Comparison of ENCODE assay signal across 20 cellular contexts in the genomic region with DNA sequence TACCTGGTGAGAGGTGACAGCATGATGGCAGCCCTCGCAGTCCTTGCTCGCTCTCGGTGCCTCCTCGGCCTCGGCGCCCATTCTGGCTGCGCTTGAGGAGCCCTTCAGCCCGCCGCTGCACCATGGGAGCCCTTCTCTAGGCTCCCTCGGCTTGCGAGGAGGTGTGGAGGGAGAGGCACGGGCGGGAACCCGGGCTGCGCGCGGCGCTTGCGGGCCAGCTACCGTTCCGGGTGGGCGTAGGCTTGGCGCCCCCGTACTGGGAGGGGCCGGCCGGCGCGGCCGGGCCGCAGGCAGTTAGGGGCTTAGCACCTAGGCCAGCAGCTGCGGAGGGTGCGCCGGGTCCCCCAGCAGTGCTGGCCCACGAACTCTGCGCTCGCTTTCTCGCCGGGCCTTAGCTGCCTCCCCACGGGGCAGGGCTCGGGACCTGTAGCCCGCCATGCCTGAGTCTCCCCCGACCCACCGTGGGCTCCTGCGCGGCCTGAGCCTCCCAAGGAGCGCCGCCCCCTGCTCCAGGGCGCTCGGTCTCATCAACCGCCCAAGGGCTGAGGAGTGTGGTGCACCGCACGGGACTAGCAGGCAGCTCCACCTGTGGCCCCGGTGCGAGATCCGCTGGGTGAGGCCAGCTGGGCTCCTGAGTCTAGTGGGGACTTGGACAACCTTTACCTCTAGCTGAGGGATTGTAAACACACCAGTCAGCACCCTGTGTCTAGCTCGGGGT.
A peak's percentile ranks its signal among the peaks of the same experiment; 100 is the strongest.
DNase-seq lines count a peak whose midpoint lies in the region; ATAC-seq and TF ChIP-seq lines count a peak whose summit lies in the region.
"Had no signal": no experiment of that assay in that cellular context is flagged by ENCODE, and none has a peak within 500 bp of the region (broad histone marks: within the 10 kb centered on the region; RNA-seq: fewer than 3 reads in every experiment).

No MANE protein-coding gene starts in this region.

- no peak overlapping the region for H3K9ac ChIP-seq in smooth muscle cell (ENCODE audit: low read depth)
- H3K9ac ChIP-seq: BLaER1 had no signal

- H3K36me3 ChIP-seq in smooth muscle cell (ENCODE audit: low read depth) = no peaks in the 10 kb centered on the region
- H3K36me3 ChIP-seq: BLaER1 had no signal

- H3K79me2 ChIP-seq in smooth muscle cell (ENCODE audit: low read depth) = no peaks in the 10 kb centered on the region

- H3K36me3 Mint-ChIP-seq in stimulated activated memory B cell treated with anti-CD40 and anti-IgM and Interleukin-4, amounts not matched to agents 10 μg/mL and 1 μg/mL and 100 μg/mL, for 72 hours = no peaks in the 10 kb centered on the region
- no peaks in the 10 kb centered on the region for H3K36me3 Mint-ChIP-seq in activated naive CD8-positive, alpha-beta T cell treated with anti-CD3 and anti-CD28 coated beads, Interleukin-2, amount 50 U/mL, for 24 hours (ENCODE audit: low read depth)
- H3K36me3 Mint-ChIP-seq: CD4-positive, CD25-positive, alpha-beta regulatory T cell; CD8-positive, alpha-beta T cell had no signal

- no peak overlapping the region for H3K4me3 Mint-ChIP-seq in stimulated activated memory B cell treated with anti-CD40 and anti-IgM and Interleukin-4, amounts not matched to agents 10 μg/mL and 1 μg/mL and 100 μg/mL, for 72 hours
- no peak overlapping the region for H3K4me3 Mint-ChIP-seq in activated naive CD8-positive, alpha-beta T cell treated with anti-CD3 and anti-CD28 coated beads, Interleukin-2, amount 50 U/mL, for 24 hours
- H3K4me3 Mint-ChIP-seq: B cell; CD4-positive, CD25-positive, alpha-beta regulatory T cell; CD8-positive, alpha-beta T cell; GM23338; H9 had no signal

- H3K27me3 ChIP-seq in smooth muscle cell (ENCODE audit: low read depth) = no peaks in the 10 kb centered on the region
- H3K27me3 ChIP-seq: BLaER1 had no signal

- no peak overlapping the region for H3K4me2 ChIP-seq in smooth muscle cell
- H3K4me2 ChIP-seq: BLaER1, GM23338 had no signal

- H3K9me3 ChIP-seq in smooth muscle cell (replicated peaks; ENCODE audit: low read depth) = no peaks in the 10 kb centered on the region
- H3K9me3 ChIP-seq: Caco-2 had no signal

- no peak overlapping the region for H3K27ac Mint-ChIP-seq in stimulated activated memory B cell treated with anti-CD40 and anti-IgM and Interleukin-4, amounts not matched to agents 10 μg/mL and 1 μg/mL and 100 μg/mL, for 72 hours
- H3K27ac Mint-ChIP-seq in activated naive CD8-positive, alpha-beta T cell treated with anti-CD3 and anti-CD28 coated beads, Interleukin-2, amount 50 U/mL, for 24 hours = no peak overlapping the region
- H3K27ac Mint-ChIP-seq: B cell; CD4-positive, CD25-positive, alpha-beta regulatory T cell; CD8-positive, alpha-beta T cell; GM23338 had no signal

- no peak overlapping the region for H2AFZ ChIP-seq in smooth muscle cell (ENCODE audit: low read depth)
- H2AFZ ChIP-seq: GM23338 had no signal

- H3F3A ChIP-seq in smooth muscle cell (ENCODE audit: low read depth) = no peaks in the 10 kb centered on the region

- no peaks in the 10 kb centered on the region for H3K4me1 Mint-ChIP-seq in stimulated activated memory B cell treated with anti-CD40 and anti-IgM and Interleukin-4, amounts not matched to agents 10 μg/mL and 1 μg/mL and 100 μg/mL, for 72 hours
- H3K4me1 Mint-ChIP-seq in activated naive CD8-positive, alpha-beta T cell treated with anti-CD3 and anti-CD28 coated beads, Interleukin-2, amount 50 U/mL, for 24 hours = no peaks in the 10 kb centered on the region
- H3K4me1 Mint-ChIP-seq: B cell; CD4-positive, CD25-positive, alpha-beta regulatory T cell; GM23338; H9 had no signal

- peaks cover 8% of the 10 kb centered on the region for H3K9me3 Mint-ChIP-seq in stimulated activated memory B cell treated with anti-CD40 and anti-IgM and Interleukin-4, amounts not matched to agents 10 μg/mL and 1 μg/mL and 100 μg/mL, for 72 hours
- H3K9me3 Mint-ChIP-seq in activated naive CD8-positive, alpha-beta T cell treated with anti-CD3 and anti-CD28 coated beads, Interleukin-2, amount 50 U/mL, for 24 hours = peaks cover 15% of the 10 kb centered on the region

- H3K27ac ChIP-seq in smooth muscle cell (ENCODE audit: low read depth) = no peak overlapping the region
- H3K27ac ChIP-seq: 22Rv1, BLaER1, C4-2B had no signal

- no peak for ATAC-seq in Right ventricle myocardium superior (ENCODE audit: poor library complexity)
- peak; percentile 20 for ATAC-seq in stimulated activated memory B cell treated with anti-CD40 and anti-IgM and Interleukin-4, amounts not matched to agents 10 μg/mL and 1 μg/mL and 100 μg/mL, for 72 hours
- no peak for ATAC-seq in activated naive CD8-positive, alpha-beta T cell treated with anti-CD3 and anti-CD28 coated beads, Interleukin-2, amount 50 U/mL, for 24 hours
- ATAC-seq: CD8-positive, alpha-beta T cell; GM12878; GM23338; HCT116 had no signal

- H3K4me3 ChIP-seq in smooth muscle cell = no peak overlapping the region
- H3K4me3 ChIP-seq: BLaER1, GM12878, GM23338 had no signal

- 97% methylated on average over 35 of the region's 56 CpGs for WGBS in smooth muscle cell (ENCODE audit: low lambda C conversion rate)

- peak; percentile 38 for DNase-seq in Right ventricle myocardium superior
- DNase-seq in cardiac septum (ENCODE audit: low spot score) = no peak
- peak; percentile 82 for DNase-seq in mesenteric fat pad (ENCODE audit: low spot score)
- no peak for DNase-seq in activated effector memory CD4-positive, alpha-beta T cell treated with Interleukin-2 at 50 U/mL for 16 hours
- no peak for DNase-seq in smooth muscle cell (lab: John Stamatoyannopoulos, UW; ENCODE audit: unreplicated experiment)
- DNase-seq in activated naive CD8-positive, alpha-beta T cell treated with anti-CD3 and anti-CD28 coated beads, Interleukin-2, amount 50 U/mL, for 24 hours = no peak
- DNase-seq: Caco-2; CD4-positive, CD25-positive, alpha-beta regulatory T cell; DMS153; DND-41; H9 had no signal

- no peak for TF ChIP-seq CTCF in smooth muscle cell (IDR thresholded peaks at IDR 0.05; ENCODE audit: borderline replicate concordance, insufficient read depth, poor library complexity, severe bottlenecking)

- H4K20me1 ChIP-seq in smooth muscle cell (ENCODE audit: low read depth) = no peaks in the 10 kb centered on the region
- H4K20me1 ChIP-seq: BLaER1 had no signal

- H3K4me1 ChIP-seq in smooth muscle cell (ENCODE audit: low read depth) = no peaks in the 10 kb centered on the region
- H3K4me1 ChIP-seq: BLaER1, Caco-2 had no signal

- intact Hi-C loops in Right ventricle myocardium superior (cut with DNase I) (no loop called here), cardiac septum (cut with DNase I) (no loop called here)

- no peaks in the 10 kb centered on the region for H3K27me3 Mint-ChIP-seq in stimulated activated memory B cell treated with anti-CD40 and anti-IgM and Interleukin-4, amounts not matched to agents 10 μg/mL and 1 μg/mL and 100 μg/mL, for 72 hours
- no peaks in the 10 kb centered on the region for H3K27me3 Mint-ChIP-seq in activated naive CD8-positive, alpha-beta T cell treated with anti-CD3 and anti-CD28 coated beads, Interleukin-2, amount 50 U/mL, for 24 hours
- H3K27me3 Mint-ChIP-seq: B cell; CD4-positive, CD25-positive, alpha-beta regulatory T cell had no signal

Comparison
In these comparisons a context has a peak if more than half of its experiments do, and no peak if none do; other contexts are left out.
1. DNase-seq: peak in Right ventricle myocardium superior (single experiment) and mesenteric fat pad (single experiment); none in cardiac septum (single experiment), activated effector memory CD4-positive, alpha-beta T cell treated with Interleukin-2 at 50 U/mL for 16 hours (single experiment), smooth muscle cell (single experiment) and activated naive CD8-positive, alpha-beta T cell treated with anti-CD3 and anti-CD28 coated beads, Interleukin-2, amount 50 U/mL, for 24 hours (single experiment).